13 cellular contexts compared by ENCODE assay signal in genomic region chr2:40844353-40845277, GRCh38.
DNase-seq lines count a peak whose midpoint lies in the region; ATAC-seq and TF ChIP-seq lines count a peak whose summit lies in the region.
"Had no signal": no experiment of that assay in that cellular context is flagged by ENCODE, and none has a peak within 500 bp of the region (broad histone marks: within the 10 kb centered on the region; RNA-seq: fewer than 3 reads in every experiment).

No MANE protein-coding gene starts in this region.

- no peak overlapping the region for H3K4me3 Mint-ChIP-seq in WTC11
- H3K4me3 Mint-ChIP-seq in activated T-cell treated with anti-CD3 and anti-CD28 coated beads, Interleukin-2, amount 50 U/mL, for 72 hours, result no peak overlapping the region

- POLR2A ChIA-PET in WTC11 (lab: Charles Lee), result no interaction called here

- no peaks in the 10 kb centered on the region; the same call in 1 of the 2 replicates for H3K9me3 Mint-ChIP-seq in WTC11
- H3K9me3 Mint-ChIP-seq in activated T-cell treated with anti-CD3 and anti-CD28 coated beads, Interleukin-2, amount 50 U/mL, for 72 hours, result peaks cover 0 to 4% of the 10 kb centered on the region in 2 donors

- no peak overlapping the region for H4K5ac ChIP-seq in mesendoderm (ENCODE audit: low read length)

- no CpG with 5 or more reads among the region's 8 CpGs for WGBS in mesendoderm (ENCODE audit: extremely low coverage, insufficient coverage, low lambda C conversion rate)

- no peak for TF ChIP-seq CTCF in WTC11 (IDR thresholded peaks at IDR 0.05)

- no peaks in the 10 kb centered on the region for H3K27me3 Mint-ChIP-seq in WTC11 (ENCODE audit: low read depth)
- H3K27me3 Mint-ChIP-seq in activated T-cell treated with anti-CD3 and anti-CD28 coated beads, Interleukin-2, amount 50 U/mL, for 72 hours (ENCODE audit: low read depth), result no peaks in the 10 kb centered on the region

- H3K23ac ChIP-seq in mesendoderm (ENCODE audit: low read length), result no peak overlapping the region

- no peak overlapping the region for H3K4me2 ChIP-seq in mesendoderm (ENCODE audit: low read length)

- no peaks in the 10 kb centered on the region for H3K36me3 Mint-ChIP-seq in WTC11
- H3K36me3 Mint-ChIP-seq in activated T-cell treated with anti-CD3 and anti-CD28 coated beads, Interleukin-2, amount 50 U/mL, for 72 hours (ENCODE audit: insufficient read depth in 2 of 2), result no peaks in the 10 kb centered on the region

- H3K27ac Mint-ChIP-seq in WTC11, result 0 out of 2 replicates have a peak overlapping the region, but pooled peaks have one; percentile 33
- H3K27ac Mint-ChIP-seq in activated T-cell treated with anti-CD3 and anti-CD28 coated beads, Interleukin-2, amount 50 U/mL, for 72 hours, result no peak overlapping the region

- no peaks in the 10 kb centered on the region for H3K4me1 ChIP-seq in mesendoderm (ENCODE audit: control insufficient read depth, low read depth, low read length)
- H3K4me1 ChIP-seq: prostate gland had no signal

- no peak overlapping the region for H3K9ac ChIP-seq in mesendoderm (ENCODE audit: low read length)

- no peaks in the 10 kb centered on the region for H3K36me3 ChIP-seq in mesendoderm (ENCODE audit: control insufficient read depth, insufficient read depth, low read length)
- H3K36me3 ChIP-seq: prostate gland had no signal

- H3K27me3 ChIP-seq in mesendoderm (ENCODE audit: insufficient read depth, low read length, poor library complexity), result no peaks in the 10 kb centered on the region

- no peak overlapping the region for H3K18ac ChIP-seq in mesendoderm (ENCODE audit: low read length)

- H4K8ac ChIP-seq in mesendoderm (ENCODE audit: low read depth, low read length), result no peak overlapping the region

- no peaks in the 10 kb centered on the region for H3K79me2 ChIP-seq in mesendoderm (ENCODE audit: control insufficient read depth, insufficient read depth, low read length)

- no peak overlapping the region for H2AK5ac ChIP-seq in mesendoderm (ENCODE audit: low read length)

- CTCF ChIA-PET in WTC11 (lab: Charles Lee), result interaction anchor here (0.7 to 1.0 kb wide), 7 partner anchors 12 to 854 kb away, joined by 3 to 6 read pairs (median 4); no protein-coding TSS in a partner anchor

- no peak overlapping the region for H3K4ac ChIP-seq in mesendoderm (ENCODE audit: low read depth, low read length)

- ATAC-seq in WTC11, result peak; percentile 100
- no peak for ATAC-seq in activated T-cell treated with anti-CD3 and anti-CD28 coated beads, Interleukin-2, amount 50 U/mL, for 72 hours (replicated peaks in 1 of 2)
- no peak for ATAC-seq in HG03135 (IDR thresholded peaks at IDR 0.05; ENCODE audit: unreplicated experiment)

- H3K56ac ChIP-seq in mesendoderm (ENCODE audit: low read length), result peak overlapping the region; percentile 65

- H3K4me1 Mint-ChIP-seq in WTC11, result peaks cover 12% of the 10 kb centered on the region
- no peaks in the 10 kb centered on the region for H3K4me1 Mint-ChIP-seq in activated T-cell treated with anti-CD3 and anti-CD28 coated beads, Interleukin-2, amount 50 U/mL, for 72 hours (ENCODE audit: low read depth)

- DNase-seq in DMS 273 (lab: John Stamatoyannopoulos, UW; ENCODE audit: unreplicated experiment) (peak; percentile 20), DMS 273 treated with DMSO at 0.1 percent for 48 hours (lab: John Stamatoyannopoulos, UW) (no peak), WTC11 (ENCODE audit: low spot score) (peak; percentile 14), mesendoderm (peak; percentile 85), substantia nigra (lab: John Stamatoyannopoulos, UW) (no peak)
- DNase-seq in Jurkat, Clone E6-1 (ENCODE audit: low read depth, low spot score), result peak; percentile 7
- no peak for DNase-seq in activated T-cell treated with anti-CD3 and anti-CD28 coated beads, Interleukin-2, amount 50 U/mL, for 72 hours
- DNase-seq: activated CD4-positive, alpha-beta T cell treated with anti-CD3 and anti-CD28 coated beads for 48 hours; amniotic stem cell; hypothalamus; NCI-H2171 had no signal

- H2BK120ac ChIP-seq in mesendoderm (ENCODE audit: low read depth, low read length), result no peak overlapping the region

- H3K27ac ChIP-seq in mesendoderm (ENCODE audit: low read depth, low read length) (no peak overlapping the region), substantia nigra (ENCODE audit: low read depth, low read length, poor library complexity, severe bottlenecking) (no peak overlapping the region)
- H3K27ac ChIP-seq: prostate gland had no signal

- H3K79me1 ChIP-seq in mesendoderm (ENCODE audit: low read length), result no peaks in the 10 kb centered on the region

- no peak overlapping the region for H2BK15ac ChIP-seq in mesendoderm (replicated peaks; ENCODE audit: low read depth)

- H3K4me3 ChIP-seq in Jurkat, Clone E6-1 (ENCODE audit: low read length), result no peak overlapping the region
- no peak overlapping the region for H3K4me3 ChIP-seq in mesendoderm (ENCODE audit: low read length)
- H3K4me3 ChIP-seq: prostate gland had no signal

- no peak overlapping the region for H2BK5ac ChIP-seq in mesendoderm (ENCODE audit: low read length)

TF ChIP-seq in WTC11, 78 proteins besides CTCF, POLR2A, EP300 and RAD21 (continues in another document):
- TF ChIP-seq IRF2 (CRISPR knock-in tag; IDR thresholded peaks at IDR 0.05; ENCODE audit: borderline replicate concordance, low read depth), result no peak
- no peak for TF ChIP-seq ZNF396 (CRISPR knock-in tag; IDR thresholded peaks at IDR 0.05; ENCODE audit: borderline replicate concordance)
- no peak for TF ChIP-seq ATF2 (CRISPR knock-in tag; IDR thresholded peaks at IDR 0.05; ENCODE audit: borderline replicate concordance, low read depth)
- TF ChIP-seq ERG (CRISPR knock-in tag; IDR thresholded peaks at IDR 0.05), result no peak
- TF ChIP-seq TP53 (CRISPR knock-in tag; IDR thresholded peaks at IDR 0.05), result no peak
- TF ChIP-seq E2F4 (CRISPR knock-in tag; IDR thresholded peaks at IDR 0.05; ENCODE audit: borderline replicate concordance, low read depth), result no peak
- TF ChIP-seq ZNF121 (CRISPR knock-in tag; IDR thresholded peaks at IDR 0.05), result no peak
- no peak for TF ChIP-seq E2F5 (CRISPR knock-in tag; IDR thresholded peaks at IDR 0.05)
- no peak for TF ChIP-seq AR (CRISPR knock-in tag; IDR thresholded peaks at IDR 0.05)

Comparison
In these comparisons a context has a peak if more than half of its experiments do, and no peak if none do; other contexts are left out.
1. DNase-seq: peak in DMS 273 (single experiment), Jurkat, Clone E6-1 (single experiment), WTC11 (single experiment) and mesendoderm (single experiment); none in DMS 273 treated with DMSO at 0.1 percent for 48 hours (single experiment), activated T-cell treated with anti-CD3 and anti-CD28 coated beads, Interleukin-2, amount 50 U/mL, for 72 hours (0 of 2) and substantia nigra (0 of 49).